ENCODE assay signal across 1 cellular context in genomic region chr11:86035920-86036319, GRCh38.
TF ChIP-seq lines count a peak whose summit lies in the region.

No MANE protein-coding gene starts in this region.

TF ChIP-seq in HepG2, 621 proteins besides CTCF, POLR2A, EP300 and RAD21 (continued from another document):
- TF ChIP-seq ZBED4 (CRISPR knock-in tag; IDR thresholded peaks at IDR 0.05; ENCODE audit: borderline replicate concordance), result no peak
- peak; percentile 51; the same call in 1 of the 2 replicates for TF ChIP-seq MAFF (IDR thresholded peaks at IDR 0.05; ENCODE audit: low read depth, low read length)
